ENCODE assay signal across 9 cellular contexts in the genomic region with DNA sequence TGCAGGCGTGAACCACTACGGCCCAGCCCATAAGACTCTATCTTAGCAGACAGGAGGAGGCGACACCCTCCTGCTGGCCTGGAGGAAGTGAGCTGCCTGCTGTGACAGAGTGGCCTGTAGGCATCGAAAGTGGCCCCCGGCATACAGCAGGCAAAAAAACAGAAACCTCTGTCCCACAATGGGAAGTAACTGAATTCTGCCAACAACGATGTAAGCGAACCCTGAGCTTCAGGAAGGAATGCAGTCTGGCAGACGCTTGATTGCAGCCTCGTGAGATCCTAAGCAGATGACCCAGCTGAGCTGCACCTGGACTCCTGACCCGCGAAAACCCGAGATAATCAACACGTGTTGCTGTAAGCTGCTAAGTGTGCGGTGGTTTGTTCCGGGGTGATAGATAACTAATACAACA. TPM values are rescaled to one million over a fixed set of nuclear protein-coding genes. Genes with fewer than 3 reads are reported as not detected.
DNase-seq lines count a peak whose midpoint lies in the region; ATAC-seq, FAIRE-seq and TF ChIP-seq lines count a peak whose summit lies in the region.
"Had no signal": no experiment of that assay in that cellular context is flagged by ENCODE, and none has a peak within 500 bp of the region (broad histone marks: within the 10 kb centered on the region; RNA-seq: fewer than 3 reads in every experiment).

No MANE protein-coding gene starts in this region.

- H3K36me3 ChIP-seq in adrenal gland (replicated peaks in 1 of 2): no peaks in the 10 kb centered on the region

- 57 to 70% (median 65%) methylated on average over 8 to 15 of the region's 15 CpGs for WGBS in adrenal gland, 4 donors

- no peak for FAIRE-seq in D721Med (lab: Jason Lieb, UNC)

- DNase-seq in adrenal gland (peak in 4 of 7 donors; percentile 23 to 29 (median 26)), mucosa of gallbladder (ENCODE audit: low spot score) (peak; percentile 75), T1000 (lab: John Stamatoyannopoulos, UW) (no peak), D721Med (ENCODE audit: insufficient read length, low spot score) (no peak)
- DNase-seq: activated CD4-positive, alpha-beta T cell treated with anti-CD3 and anti-CD28 coated beads, Interleukin-2, amount 10 ng/mL, durations not matched to agents 7 days and 5 days had no signal

- TF ChIP-seq POLR2A in adrenal gland (IDR thresholded peaks at IDR 0.05): no peak

- H3K27ac ChIP-seq in adrenal gland: peak overlapping the region in 1 of 5 donors; percentile 25

- no peak overlapping the region for H3K4me3 ChIP-seq in adrenal gland

- no peaks in the 10 kb centered on the region for H3K9me3 ChIP-seq in adrenal gland (replicated peaks in 1 of 3)

- ATAC-seq in GM18909 (IDR thresholded peaks at IDR 0.05; ENCODE audit: poor library complexity, unreplicated experiment) (peak; percentile 67), HG03354 (IDR thresholded peaks at IDR 0.05; ENCODE audit: poor library complexity, severe bottlenecking, unreplicated experiment) (peak; percentile 78), GM18519 (IDR thresholded peaks at IDR 0.05; ENCODE audit: low FRiP score, unreplicated experiment) (no peak), GM21529 (IDR thresholded peaks at IDR 0.05; ENCODE audit: unreplicated experiment) (no peak)

- intact Hi-C loops in adrenal gland (cut with DNase I): no loop called here

- H3K4me1 ChIP-seq in adrenal gland (replicated peaks in 1 of 2): no peaks in the 10 kb centered on the region

- TF ChIP-seq CTCF in adrenal gland (IDR thresholded peaks at IDR 0.05): no peak
- no peak for TF ChIP-seq CTCF in D721Med (IDR thresholded peaks at IDR 0.05; ENCODE audit: insufficient read depth, missing control alignments)

- H3K27me3 ChIP-seq in adrenal gland: no peaks in the 10 kb centered on the region

RNA-seq across cellular contexts. Expression of a gene that starts 13.6 kb away (rescaled TPM):
- total RNA-seq in adrenal gland (1 to 10 TPM; 1.6 to 9.4 (median 3.9) TPM), mucosa of gallbladder (0.75 TPM)
- 1 to 10 TPM in 2 of 3 donors, under 1 TPM in 1; 0.67 to 5.0 (median 2.3) TPM for polyA plus RNA-seq in adrenal gland
- total RNA-seq: activated CD4-positive, alpha-beta T cell treated with anti-CD3 and anti-CD28 coated beads, Interleukin-2, amount 10 ng/mL, durations not matched to agents 7 days and 5 days had no signal

Comparison
In these comparisons a context has a peak if more than half of its experiments do, and no peak if none do; other contexts are left out.
1. ATAC-seq: peak in GM18909 (single experiment) and HG03354 (single experiment); none in GM18519 (single experiment) and GM21529 (single experiment).
2. DNase-seq: peak in adrenal gland (4 of 7) and mucosa of gallbladder (single experiment); none in T1000 (single experiment) and D721Med (single experiment).